1 cellular context compared by ENCODE assay signal in genomic region chr16:20740901-20741491, GRCh38.
TF ChIP-seq lines count a peak whose summit lies in the region.

No MANE protein-coding gene starts in this region.

TF ChIP-seq in K562, 482 proteins besides CTCF, POLR2A, EP300 and RAD21 (continued from another document and continues in another):
- TF ChIP-seq HINFP (tag; conservative IDR thresholded peaks at IDR 0.05; ENCODE audit: low read depth) (no peak), ZNF644 (tag; IDR thresholded peaks at IDR 0.05; ENCODE audit: low read depth) (no peak), POLR2B (IDR thresholded peaks at IDR 0.05; ENCODE audit: low read depth, partially characterized antibody) (peak; percentile 81), CBFB (CRISPR knock-in tag; IDR thresholded peaks at IDR 0.05) (no peak), ZNF282 (CRISPR knock-in tag; IDR thresholded peaks at IDR 0.05) (no peak), MLLT1 (IDR thresholded peaks at IDR 0.05) (peak; percentile 56 to 80; a peak in 3 of 4 replicates), U2AF2 (optimal IDR thresholded peaks at IDR 0.05; ENCODE audit: low read depth, low read length) (no peak), CREB1 (IDR thresholded peaks at IDR 0.05) (no peak), CREB1 (CRISPR knock-in tag; IDR thresholded peaks at IDR 0.05) (no peak), ZNF717 (CRISPR knock-in tag; IDR thresholded peaks at IDR 0.05) (no peak), HDAC1 (IDR thresholded peaks at IDR 0.05) (peak in 1 of 2 experiments; percentile 31; a peak in 1 of 4 replicates), SIRT6 (IDR thresholded peaks at IDR 0.05; ENCODE audit: low read depth, low read length) (no peak), MAZ (CRISPR knock-in tag; conservative IDR thresholded peaks at IDR 0.05 in 1 of 2, IDR thresholded peaks at IDR 0.05 in 1 of 2) (no peak), HNRNPUL1 (IDR thresholded peaks at IDR 0.05; ENCODE audit: low read length) (no peak), BCLAF1 (IDR thresholded peaks at IDR 0.05; ENCODE audit: borderline replicate concordance in 1 of 2, control insufficient read depth in 1 of 2, low read depth in 2 of 2, low read length in 1 of 2) (no peak), MCM3 (IDR thresholded peaks at IDR 0.05) (no peak), BRD4 (IDR thresholded peaks at IDR 0.05) (no peak), SP1 (CRISPR knock-in tag; IDR thresholded peaks at IDR 0.05) (no peak), CEBPB (tag; IDR thresholded peaks at IDR 0.05) (no peak), PATZ1 (CRISPR knock-in tag; IDR thresholded peaks at IDR 0.05; ENCODE audit: borderline replicate concordance) (no peak), E2F6 (IDR thresholded peaks at IDR 0.05; ENCODE audit: borderline replicate concordance in 1 of 2, extremely low read depth in 1 of 2, insufficient read depth in 1 of 2, insufficient read length in 1 of 2, low read depth in 1 of 2, low read length in 1 of 2, poor library complexity in 1 of 2, severe bottlenecking in 1 of 2) (peak in 1 of 2 experiments; percentile 36), NCOA1 (IDR thresholded peaks at IDR 0.05; ENCODE audit: low read depth) (no peak), ELF4 (CRISPR knock-in tag; IDR thresholded peaks at IDR 0.05) (no peak), PTTG1 (tag; IDR thresholded peaks at IDR 0.05; ENCODE audit: low read depth) (no peak), CHAMP1 (IDR thresholded peaks at IDR 0.05) (no peak), NONO (IDR thresholded peaks at IDR 0.05; ENCODE audit: low read depth in 2 of 2, low read length in 1 of 2) (no peak), STAG1 (CRISPR knock-in tag; IDR thresholded peaks at IDR 0.05; ENCODE audit: borderline replicate concordance) (no peak), TARDBP (IDR thresholded peaks at IDR 0.05) (no peak), YY1 (IDR thresholded peaks at IDR 0.05; ENCODE audit: borderline replicate concordance in 1 of 3, control insufficient read depth in 1 of 3, extremely low read depth in 1 of 3, insufficient read depth in 3 of 3, insufficient read length in 1 of 3, insufficient replicate concordance in 2 of 3, low read depth in 1 of 3, low read length in 2 of 3) (no peak), CEBPG (CRISPR knock-in tag; IDR thresholded peaks at IDR 0.05) (no peak), CEBPG (tag; conservative IDR thresholded peaks at IDR 0.05 in 1 of 2, IDR thresholded peaks at IDR 0.05 in 1 of 2) (no peak), ZKSCAN8 (CRISPR knock-in tag; IDR thresholded peaks at IDR 0.05) (no peak), ZNF780A (CRISPR knock-in tag; IDR thresholded peaks at IDR 0.05) (peak; percentile 69; the same call in 1 of the 2 replicates), KHSRP (IDR thresholded peaks at IDR 0.05) (no peak), ZNF232 (CRISPR knock-in tag; IDR thresholded peaks at IDR 0.05) (no peak), ZNF140 (CRISPR knock-in tag; IDR thresholded peaks at IDR 0.05) (no peak), ZNF175 (CRISPR knock-in tag; IDR thresholded peaks at IDR 0.05; ENCODE audit: low read depth) (no peak), GABPB2 (CRISPR knock-in tag; conservative IDR thresholded peaks at IDR 0.05) (no peak), ZNF668 (CRISPR knock-in tag; IDR thresholded peaks at IDR 0.05) (no peak), SMAD4 (CRISPR knock-in tag; conservative IDR thresholded peaks at IDR 0.05) (peak; percentile 8; the same call in 1 of the 2 replicates), ZBTB8A (IDR thresholded peaks at IDR 0.05; ENCODE audit: partially characterized antibody) (no peak), NRF1 (conservative IDR thresholded peaks at IDR 0.05 in 1 of 2, IDR thresholded peaks at IDR 0.05 in 1 of 2) (peak; percentile 82 to 84), XRCC3 (IDR thresholded peaks at IDR 0.05) (no peak), HNRNPL (IDR thresholded peaks at IDR 0.05; ENCODE audit: low read depth, low read length) (no peak)
- TF ChIP-seq, protein P1, sequence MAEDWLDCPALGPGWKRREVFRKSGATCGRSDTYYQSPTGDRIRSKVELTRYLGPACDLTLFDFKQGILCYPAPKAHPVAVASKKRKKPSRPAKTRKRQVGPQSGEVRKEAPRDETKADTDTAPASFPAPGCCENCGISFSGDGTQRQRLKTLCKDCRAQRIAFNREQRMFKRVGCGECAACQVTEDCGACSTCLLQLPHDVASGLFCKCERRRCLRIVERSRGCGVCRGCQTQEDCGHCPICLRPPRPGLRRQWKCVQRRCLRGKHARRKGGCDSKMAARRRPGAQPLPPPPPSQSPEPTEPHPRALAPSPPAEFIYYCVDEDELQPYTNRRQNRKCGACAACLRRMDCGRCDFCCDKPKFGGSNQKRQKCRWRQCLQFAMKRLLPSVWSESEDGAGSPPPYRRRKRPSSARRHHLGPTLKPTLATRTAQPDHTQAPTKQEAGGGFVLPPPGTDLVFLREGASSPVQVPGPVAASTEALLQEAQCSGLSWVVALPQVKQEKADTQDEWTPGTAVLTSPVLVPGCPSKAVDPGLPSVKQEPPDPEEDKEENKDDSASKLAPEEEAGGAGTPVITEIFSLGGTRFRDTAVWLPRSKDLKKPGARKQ (CRISPR knock-in tag; IDR thresholded peaks at IDR 0.05): no peak
- TF ChIP-seq, protein P2, sequence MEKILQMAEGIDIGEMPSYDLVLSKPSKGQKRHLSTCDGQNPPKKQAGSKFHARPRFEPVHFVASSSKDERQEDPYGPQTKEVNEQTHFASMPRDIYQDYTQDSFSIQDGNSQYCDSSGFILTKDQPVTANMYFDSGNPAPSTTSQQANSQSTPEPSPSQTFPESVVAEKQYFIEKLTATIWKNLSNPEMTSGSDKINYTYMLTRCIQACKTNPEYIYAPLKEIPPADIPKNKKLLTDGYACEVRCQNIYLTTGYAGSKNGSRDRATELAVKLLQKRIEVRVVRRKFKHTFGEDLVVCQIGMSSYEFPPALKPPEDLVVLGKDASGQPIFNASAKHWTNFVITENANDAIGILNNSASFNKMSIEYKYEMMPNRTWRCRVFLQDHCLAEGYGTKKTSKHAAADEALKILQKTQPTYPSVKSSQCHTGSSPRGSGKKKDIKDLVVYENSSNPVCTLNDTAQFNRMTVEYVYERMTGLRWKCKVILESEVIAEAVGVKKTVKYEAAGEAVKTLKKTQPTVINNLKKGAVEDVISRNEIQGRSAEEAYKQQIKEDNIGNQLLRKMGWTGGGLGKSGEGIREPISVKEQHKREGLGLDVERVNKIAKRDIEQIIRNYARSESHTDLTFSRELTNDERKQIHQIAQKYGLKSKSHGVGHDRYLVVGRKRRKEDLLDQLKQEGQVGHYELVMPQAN (IDR thresholded peaks at IDR 0.05; ENCODE audit: borderline replicate concordance): peak; percentile 52; the same call in 1 of the 2 replicates
- TF ChIP-seq, protein P3, sequence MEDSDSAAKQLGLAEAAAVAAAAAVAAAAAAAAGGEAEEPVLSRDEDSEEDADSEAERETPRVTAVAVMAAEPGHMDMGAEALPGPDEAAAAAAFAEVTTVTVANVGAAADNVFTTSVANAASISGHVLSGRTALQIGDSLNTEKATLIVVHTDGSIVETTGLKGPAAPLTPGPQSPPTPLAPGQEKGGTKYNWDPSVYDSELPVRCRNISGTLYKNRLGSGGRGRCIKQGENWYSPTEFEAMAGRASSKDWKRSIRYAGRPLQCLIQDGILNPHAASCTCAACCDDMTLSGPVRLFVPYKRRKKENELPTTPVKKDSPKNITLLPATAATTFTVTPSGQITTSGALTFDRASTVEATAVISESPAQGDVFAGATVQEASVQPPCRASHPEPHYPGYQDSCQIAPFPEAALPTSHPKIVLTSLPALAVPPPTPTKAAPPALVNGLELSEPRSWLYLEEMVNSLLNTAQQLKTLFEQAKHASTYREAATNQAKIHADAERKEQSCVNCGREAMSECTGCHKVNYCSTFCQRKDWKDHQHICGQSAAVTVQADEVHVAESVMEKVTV (CRISPR knock-in tag; IDR thresholded peaks at IDR 0.05): no peak
- TF ChIP-seq, protein P4, sequence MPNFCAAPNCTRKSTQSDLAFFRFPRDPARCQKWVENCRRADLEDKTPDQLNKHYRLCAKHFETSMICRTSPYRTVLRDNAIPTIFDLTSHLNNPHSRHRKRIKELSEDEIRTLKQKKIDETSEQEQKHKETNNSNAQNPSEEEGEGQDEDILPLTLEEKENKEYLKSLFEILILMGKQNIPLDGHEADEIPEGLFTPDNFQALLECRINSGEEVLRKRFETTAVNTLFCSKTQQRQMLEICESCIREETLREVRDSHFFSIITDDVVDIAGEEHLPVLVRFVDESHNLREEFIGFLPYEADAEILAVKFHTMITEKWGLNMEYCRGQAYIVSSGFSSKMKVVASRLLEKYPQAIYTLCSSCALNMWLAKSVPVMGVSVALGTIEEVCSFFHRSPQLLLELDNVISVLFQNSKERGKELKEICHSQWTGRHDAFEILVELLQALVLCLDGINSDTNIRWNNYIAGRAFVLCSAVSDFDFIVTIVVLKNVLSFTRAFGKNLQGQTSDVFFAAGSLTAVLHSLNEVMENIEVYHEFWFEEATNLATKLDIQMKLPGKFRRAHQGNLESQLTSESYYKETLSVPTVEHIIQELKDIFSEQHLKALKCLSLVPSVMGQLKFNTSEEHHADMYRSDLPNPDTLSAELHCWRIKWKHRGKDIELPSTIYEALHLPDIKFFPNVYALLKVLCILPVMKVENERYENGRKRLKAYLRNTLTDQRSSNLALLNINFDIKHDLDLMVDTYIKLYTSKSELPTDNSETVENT (CRISPR knock-in tag; IDR thresholded peaks at IDR 0.05): no peak
